ENCODE assay signal across 24 cellular contexts in genomic region chr11:95137299-95137698, GRCh38.
"Had no signal": no experiment of that assay in that cellular context is flagged by ENCODE, and none has a peak within 500 bp of the region (broad histone marks: within the 10 kb centered on the region; RNA-seq: fewer than 3 reads in every experiment).

No MANE protein-coding gene starts in this region.

- DNase-seq: Kasumi-1, MM.1S, NCI-H1092 treated with DMSO at 0.1 percent for 48 hours, NCI-H1417, NCI-H1436 treated with DMSO at 0.1 percent for 48 hours, NCI-H1694, NCI-H187 treated with DMSO at 0.1 percent for 48 hours, NCI-H2029 treated with DMSO at 0.1 percent for 48 hours, NCI-H2171, NCI-H226, NCI-H446, NCI-H510A, NCI-H524 treated with DMSO at 0.1 percent for 48 hours, NCI-H69, NCI-H774, Right ventricle myocardium superior, RPMI8226, SIG-M5 had no signal

- H3K9me3 Mint-ChIP-seq: IgD-negative memory B cell had no signal

- H3K4me3 Mint-ChIP-seq: IgD-negative memory B cell had no signal

- ATAC-seq: K562 had no signal

- H3K36me3 ChIP-seq: SJSA1 had no signal

- H3K9me3 ChIP-seq: SJSA1 had no signal

- H3K27ac Mint-ChIP-seq: IgD-negative memory B cell had no signal

- H3K27me3 Mint-ChIP-seq: IgD-negative memory B cell had no signal

- H3K4me3 ChIP-seq: K562, SJSA1, SK-N-MC had no signal

- H3K27me3 ChIP-seq: SJSA1 had no signal

- H3K4me1 ChIP-seq: SJSA1 had no signal

- H3K9ac ChIP-seq: KMS-11 had no signal

- H3K4me2 ChIP-seq: KMS-11 had no signal

- H3K27ac ChIP-seq: HL-60, KMS-11, SJSA1, SK-N-MC had no signal

- H3K36me3 Mint-ChIP-seq: IgD-negative memory B cell had no signal
